7 cellular contexts compared by ENCODE assay signal in genomic region chr20:23783447-23783846, GRCh38. TPM values are rescaled to one million over a fixed set of nuclear protein-coding genes. Genes with fewer than 3 reads are reported as not detected.
"Had no signal": no experiment of that assay in that cellular context is flagged by ENCODE, and none has a peak within 500 bp of the region (broad histone marks: within the 10 kb centered on the region; RNA-seq: fewer than 3 reads in every experiment).

No MANE protein-coding gene starts in this region.

- H3K4me3 Mint-ChIP-seq: GM23338 had no signal

- H3K4me3 ChIP-seq: GM23338, HAP-1, K562 had no signal

- FAIRE-seq: K562 had no signal

- DNase-seq: H7, IMR-90 had no signal

- H3K27ac Mint-ChIP-seq: GM23338 had no signal

- H3K36me3 ChIP-seq: HAP-1 had no signal

- H3K4me1 ChIP-seq: HAP-1 had no signal

- H3K9me3 ChIP-seq: HAP-1 had no signal

- H3K9me3 Mint-ChIP-seq: GM23338 had no signal

- H2AFZ ChIP-seq: GM23338 had no signal

- H3K4me1 Mint-ChIP-seq: GM23338 had no signal

- H3K4me2 ChIP-seq: GM23338 had no signal

- ATAC-seq: K562 had no signal

RNA-seq across cellular contexts. Expression of gene CST1, which starts 32.7 kb away (rescaled TPM):
- total RNA-seq: IMR-90, K562 had no signal
- polyA plus RNA-seq: IMR-90, K562 had no signal

RNA-seq across cellular contexts. Expression of gene CST2, which starts 43.1 kb away (rescaled TPM):
- total RNA-seq: GM23338, H4, H7, HT-29, IMR-90, K562 had no signal
- polyA plus RNA-seq: GM23338, IMR-90, K562 had no signal
